ENCODE assay signal across 11 cellular contexts in the genomic region with DNA sequence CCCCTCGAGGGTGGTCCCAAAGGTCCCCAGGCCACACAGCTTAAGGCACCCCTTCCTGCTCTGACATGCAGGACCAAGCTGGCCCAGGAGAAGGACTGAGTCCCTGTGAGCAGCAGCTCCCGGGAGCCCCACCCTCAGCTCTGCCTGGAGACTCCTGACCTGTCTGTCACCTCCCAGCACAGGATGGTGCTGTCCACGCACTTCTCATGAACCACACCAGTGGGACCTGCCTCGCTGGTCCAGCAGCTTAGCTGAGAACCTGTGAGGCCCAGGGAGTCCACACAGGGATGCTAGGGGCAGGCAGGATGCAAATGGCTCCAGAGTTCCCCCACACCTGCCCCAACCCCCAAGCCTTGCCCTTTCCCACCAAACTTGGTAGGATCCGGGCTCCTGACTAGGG. TPM values are rescaled to one million over a fixed set of nuclear protein-coding genes. Genes with fewer than 3 reads are reported as not detected.
DNase-seq lines count a peak whose midpoint lies in the region; ATAC-seq, FAIRE-seq and TF ChIP-seq lines count a peak whose summit lies in the region.
"Had no signal": no experiment of that assay in that cellular context is flagged by ENCODE, and none has a peak within 500 bp of the region (broad histone marks: within the 10 kb centered on the region; RNA-seq: fewer than 3 reads in every experiment).

No MANE protein-coding gene starts in this region.

- no peak overlapping the region for H3K4me3 ChIP-seq in kidney (ENCODE audit: low read length in 2 of 2)
- H3K4me3 ChIP-seq in smooth muscle cell, result no peak overlapping the region

- DNase-seq in HFFc6, result no peak
- no peak for DNase-seq in WTC11 (ENCODE audit: low spot score)
- no peak for DNase-seq in kidney
- DNase-seq in smooth muscle cell (lab: John Stamatoyannopoulos, UW; ENCODE audit: unreplicated experiment), result no peak
- DNase-seq in stimulated activated CD4-positive, alpha-beta T cell treated with anti-CD3 and anti-CD28 coated beads, Interleukin-15, amount 100 ng/mL, for 24 hours, result no peak
- DNase-seq in retina, result no peak
- no peak for DNase-seq in GM19239 (ENCODE audit: insufficient read length, low spot score)
- DNase-seq: NCI-H1105 treated with DMSO at 0.1 percent for 48 hours; stimulated activated naive CD8-positive, alpha-beta T cell treated with anti-CD3 and anti-CD28 coated beads, Interleukin-15, amount 100 ng/mL, for 72 hours had no signal

- no peaks in the 10 kb centered on the region for H3K27me3 ChIP-seq in smooth muscle cell (ENCODE audit: low read depth)

- peaks cover 90% of the 10 kb centered on the region for H3K4me1 Mint-ChIP-seq in HFFc6 (ENCODE audit: low read depth)
- H3K4me1 Mint-ChIP-seq in WTC11, result peaks cover 71% of the 10 kb centered on the region

- H3K27ac Mint-ChIP-seq in HFFc6 (peak overlapping the region; percentile 82; the same call in 1 of the 2 replicates), WTC11 (0 out of 2 replicates have a peak overlapping the region, but pooled peaks have one; percentile 79)

- H3K9me3 Mint-ChIP-seq in HFFc6 (no peaks in the 10 kb centered on the region), WTC11 (no peaks in the 10 kb centered on the region)
- H3K9me3 Mint-ChIP-seq: stimulated activated naive CD8-positive, alpha-beta T cell treated with anti-CD3 and anti-CD28 coated beads, Interleukin-15, amount 100 ng/mL, for 72 hours had no signal

- H2AFZ ChIP-seq in smooth muscle cell (ENCODE audit: low read depth), result no peak overlapping the region

- TF ChIP-seq CTCF in HFFc6 (IDR thresholded peaks at IDR 0.05), result no peak
- TF ChIP-seq CTCF in WTC11 (IDR thresholded peaks at IDR 0.05), result no peak
- TF ChIP-seq CTCF in kidney (IDR thresholded peaks at IDR 0.05; ENCODE audit: borderline replicate concordance, extremely low read depth, insufficient read depth), result no peak
- no peak for TF ChIP-seq CTCF in smooth muscle cell (IDR thresholded peaks at IDR 0.05; ENCODE audit: borderline replicate concordance, insufficient read depth, poor library complexity, severe bottlenecking)

- 77% methylated on average over 5 of the region's 5 CpGs for WGBS in smooth muscle cell (ENCODE audit: low lambda C conversion rate)

- intact Hi-C loops in kidney (cut with DNase I), result no loop called here

- POLR2A ChIA-PET in WTC11 (lab: Charles Lee), result no interaction called here

- H3K4me1 ChIP-seq in kidney (ENCODE audit: control insufficient read depth in 1 of 2, insufficient read depth in 1 of 2, low read depth in 1 of 2, low read length in 2 of 2), result peaks cover 59 to 74% of the 10 kb centered on the region in 2 donors
- peaks cover 58% of the 10 kb centered on the region for H3K4me1 ChIP-seq in smooth muscle cell (ENCODE audit: low read depth)

- H3K9me3 ChIP-seq in kidney (ENCODE audit: control insufficient read depth in 1 of 2, low read length in 2 of 2) (no peaks in the 10 kb centered on the region), smooth muscle cell (replicated peaks; ENCODE audit: low read depth) (no peaks in the 10 kb centered on the region)

- FAIRE-seq in kidney (lab: Jason Lieb, UNC) (no peak), GM19239 (lab: Jason Lieb, UNC) (no peak)
- FAIRE-seq: bronchial epithelial cell had no signal

- H3K36me3 ChIP-seq in kidney (ENCODE audit: control insufficient read depth in 1 of 2, insufficient read depth in 2 of 2, low read length in 2 of 2), result no peaks in the 10 kb centered on the region
- no peaks in the 10 kb centered on the region for H3K36me3 ChIP-seq in smooth muscle cell (ENCODE audit: low read depth)

- CTCF ChIA-PET in WTC11 (lab: Charles Lee), result interaction anchor here (1.1 to 4.0 kb wide), 6 partner anchors 18 to 108 kb away, joined by 3 to 31 read pairs (median 4); a partner anchor contains a TSS

- peak overlapping the region; percentile 65 for H3K4me2 ChIP-seq in smooth muscle cell

- H3K36me3 Mint-ChIP-seq in HFFc6 (ENCODE audit: low read depth), result no peaks in the 10 kb centered on the region
- no peaks in the 10 kb centered on the region for H3K36me3 Mint-ChIP-seq in WTC11

- H3K79me2 ChIP-seq in smooth muscle cell (ENCODE audit: low read depth), result no peaks in the 10 kb centered on the region

- no peak for ATAC-seq in WTC11
- ATAC-seq in HG03039 (IDR thresholded peaks at IDR 0.05; ENCODE audit: unreplicated experiment), result no peak

- peak overlapping the region; percentile 23 to 87 for H3K27ac ChIP-seq in kidney (ENCODE audit: low read depth in 2 of 2, low read length in 2 of 2)
- H3K27ac ChIP-seq in smooth muscle cell (ENCODE audit: low read depth), result no peak overlapping the region

- H4K20me1 ChIP-seq in smooth muscle cell (ENCODE audit: low read depth), result peaks cover 27% of the 10 kb centered on the region

- H3K9ac ChIP-seq in kidney (ENCODE audit: low read length in 2 of 2), result no peak overlapping the region
- no peak overlapping the region for H3K9ac ChIP-seq in smooth muscle cell (ENCODE audit: low read depth)

- H3K4me3 Mint-ChIP-seq in HFFc6 (0 out of 2 replicates have a peak overlapping the region, but pooled peaks have one; percentile 29), WTC11 (no peak overlapping the region)
- H3K4me3 Mint-ChIP-seq: stimulated activated naive CD8-positive, alpha-beta T cell treated with anti-CD3 and anti-CD28 coated beads, Interleukin-15, amount 100 ng/mL, for 72 hours had no signal

- H3K27me3 Mint-ChIP-seq in HFFc6 (ENCODE audit: insufficient read depth) (no peaks in the 10 kb centered on the region; the same call in none of the 2 replicates), WTC11 (ENCODE audit: low read depth) (peaks cover 8% of the 10 kb centered on the region; the same call in 1 of the 2 replicates)
- H3K27me3 Mint-ChIP-seq: stimulated activated naive CD8-positive, alpha-beta T cell treated with anti-CD3 and anti-CD28 coated beads, Interleukin-15, amount 100 ng/mL, for 72 hours had no signal

- no peaks in the 10 kb centered on the region for H3F3A ChIP-seq in smooth muscle cell (ENCODE audit: low read depth)

TF ChIP-seq in WTC11, 78 proteins besides CTCF, POLR2A, EP300 and RAD21 (continues in another document):
- TF ChIP-seq NR1H2 (CRISPR knock-in tag; IDR thresholded peaks at IDR 0.05) (no peak), ZNF232 (CRISPR knock-in tag; IDR thresholded peaks at IDR 0.05) (no peak), PRRX2 (CRISPR knock-in tag; IDR thresholded peaks at IDR 0.05) (no peak), KAT7 (CRISPR knock-in tag; IDR thresholded peaks at IDR 0.05; ENCODE audit: borderline replicate concordance) (no peak), CREB1 (CRISPR knock-in tag; IDR thresholded peaks at IDR 0.05) (no peak), IRF2 (CRISPR knock-in tag; IDR thresholded peaks at IDR 0.05; ENCODE audit: borderline replicate concordance, low read depth) (no peak), FOXP1 (CRISPR knock-in tag; IDR thresholded peaks at IDR 0.05; ENCODE audit: borderline replicate concordance) (no peak), CREM (CRISPR knock-in tag; IDR thresholded peaks at IDR 0.05) (no peak)
- TF ChIP-seq, protein P1, sequence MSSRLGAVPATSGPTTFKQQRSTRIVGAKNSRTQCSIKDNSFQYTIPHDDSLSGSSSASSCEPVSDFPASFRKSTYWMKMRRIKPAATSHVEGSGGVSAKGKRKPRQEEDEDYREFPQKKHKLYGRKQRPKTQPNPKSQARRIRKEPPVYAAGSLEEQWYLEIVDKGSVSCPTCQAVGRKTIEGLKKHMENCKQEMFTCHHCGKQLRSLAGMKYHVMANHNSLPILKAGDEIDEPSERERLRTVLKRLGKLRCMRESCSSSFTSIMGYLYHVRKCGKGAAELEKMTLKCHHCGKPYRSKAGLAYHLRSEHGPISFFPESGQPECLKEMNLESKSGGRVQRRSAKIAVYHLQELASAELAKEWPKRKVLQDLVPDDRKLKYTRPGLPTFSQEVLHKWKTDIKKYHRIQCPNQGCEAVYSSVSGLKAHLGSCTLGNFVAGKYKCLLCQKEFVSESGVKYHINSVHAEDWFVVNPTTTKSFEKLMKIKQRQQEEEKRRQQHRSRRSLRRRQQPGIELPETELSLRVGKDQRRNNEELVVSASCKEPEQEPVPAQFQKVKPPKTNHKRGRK (CRISPR knock-in tag; IDR thresholded peaks at IDR 0.05; ENCODE audit: borderline replicate concordance), result no peak
- TF ChIP-seq, protein P2, sequence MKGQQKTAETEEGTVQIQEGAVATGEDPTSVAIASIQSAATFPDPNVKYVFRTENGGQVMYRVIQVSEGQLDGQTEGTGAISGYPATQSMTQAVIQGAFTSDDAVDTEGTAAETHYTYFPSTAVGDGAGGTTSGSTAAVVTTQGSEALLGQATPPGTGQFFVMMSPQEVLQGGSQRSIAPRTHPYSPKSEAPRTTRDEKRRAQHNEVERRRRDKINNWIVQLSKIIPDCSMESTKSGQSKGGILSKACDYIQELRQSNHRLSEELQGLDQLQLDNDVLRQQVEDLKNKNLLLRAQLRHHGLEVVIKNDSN (CRISPR knock-in tag; IDR thresholded peaks at IDR 0.05), result no peak
- TF ChIP-seq, protein P3, sequence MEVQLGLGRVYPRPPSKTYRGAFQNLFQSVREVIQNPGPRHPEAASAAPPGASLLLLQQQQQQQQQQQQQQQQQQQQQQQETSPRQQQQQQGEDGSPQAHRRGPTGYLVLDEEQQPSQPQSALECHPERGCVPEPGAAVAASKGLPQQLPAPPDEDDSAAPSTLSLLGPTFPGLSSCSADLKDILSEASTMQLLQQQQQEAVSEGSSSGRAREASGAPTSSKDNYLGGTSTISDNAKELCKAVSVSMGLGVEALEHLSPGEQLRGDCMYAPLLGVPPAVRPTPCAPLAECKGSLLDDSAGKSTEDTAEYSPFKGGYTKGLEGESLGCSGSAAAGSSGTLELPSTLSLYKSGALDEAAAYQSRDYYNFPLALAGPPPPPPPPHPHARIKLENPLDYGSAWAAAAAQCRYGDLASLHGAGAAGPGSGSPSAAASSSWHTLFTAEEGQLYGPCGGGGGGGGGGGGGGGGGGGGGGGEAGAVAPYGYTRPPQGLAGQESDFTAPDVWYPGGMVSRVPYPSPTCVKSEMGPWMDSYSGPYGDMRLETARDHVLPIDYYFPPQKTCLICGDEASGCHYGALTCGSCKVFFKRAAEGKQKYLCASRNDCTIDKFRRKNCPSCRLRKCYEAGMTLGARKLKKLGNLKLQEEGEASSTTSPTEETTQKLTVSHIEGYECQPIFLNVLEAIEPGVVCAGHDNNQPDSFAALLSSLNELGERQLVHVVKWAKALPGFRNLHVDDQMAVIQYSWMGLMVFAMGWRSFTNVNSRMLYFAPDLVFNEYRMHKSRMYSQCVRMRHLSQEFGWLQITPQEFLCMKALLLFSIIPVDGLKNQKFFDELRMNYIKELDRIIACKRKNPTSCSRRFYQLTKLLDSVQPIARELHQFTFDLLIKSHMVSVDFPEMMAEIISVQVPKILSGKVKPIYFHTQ (CRISPR knock-in tag; IDR thresholded peaks at IDR 0.05), result no peak

RNA-seq across cellular contexts. Expression of a gene that starts 27.7 kb away (rescaled TPM):
- 10 to 100 TPM; 31.3 to 41.4 (median 34.3) TPM for total RNA-seq in HFFc6 (2021; fragmentation: NEBNext Ultra II Directional; extraction: Animal tissue kit (Norgen Biotek cat#: 25700))
- total RNA-seq in WTC11 (2021) (28.7 to 35.8 TPM (median 30.4 TPM) in 3 replicates), kidney (21.4 TPM), smooth muscle cell (4.0 and 4.8 TPM in 2 replicates)
- polyA plus RNA-seq in kidney (ENCODE audit: insufficient read depth, low read depth, low replicate concordance) (14.7 TPM), smooth muscle cell (5.2 and 6.5 TPM in 2 replicates)
